In genomic region chr7:9036080-9036479, GRCh38 we compare ENCODE assay signal across 32 cellular contexts.
"Had no signal": no experiment of that assay in that cellular context is flagged by ENCODE, and none has a peak within 500 bp of the region (broad histone marks: within the 10 kb centered on the region; RNA-seq: fewer than 3 reads in every experiment).

No MANE protein-coding gene starts in this region.

- H3K36me3 Mint-ChIP-seq: activated CD4-positive, alpha-beta memory T cell treated with anti-CD3 and anti-CD28 coated beads for 36 hours; activated naive CD4-positive, alpha-beta T cell treated with anti-CD3 and anti-CD28 coated beads, Interleukin-2, amount 50 U/mL, for 72 hours; activated naive CD8-positive, alpha-beta T cell treated with anti-CD3 and anti-CD28 coated beads for 36 hours had no signal

- H3K4me1 Mint-ChIP-seq: activated B cell treated with CpG ODN at 0.5 μM for 24 hours; activated CD4-positive, alpha-beta T cell treated with anti-CD3 and anti-CD28 coated beads, Interleukin-2, amount 10 ng/mL, durations not matched to agents 24 days and 14 days; activated naive CD8-positive, alpha-beta T cell treated with anti-CD3 and anti-CD28 coated beads for 36 hours; activated T-helper 17 cell treated with anti-CD3 and anti-CD28 coated beads, Interleukin-2, amount 50 U/mL, for 72 hours had no signal

- H3K4me3 ChIP-seq: adrenal gland, body of pancreas, breast epithelium had no signal

- DNase-seq: activated B cell treated with CpG ODN at 0.5 μM for 24 hours; activated CD4-positive, alpha-beta memory T cell treated with anti-CD3 and anti-CD28 coated beads for 36 hours; activated CD4-positive, alpha-beta T cell treated with anti-CD3 and anti-CD28 coated beads for 4 hours; activated CD4-positive, alpha-beta T cell treated with anti-CD3 and anti-CD28 coated beads, Interleukin-2, amount 10 ng/mL, durations not matched to agents 24 days and 14 days; activated CD4-positive, alpha-beta T cell treated with anti-CD3 and anti-CD28 coated beads, Interleukin-2, amount 50 U/mL, for 1 hour; activated CD4-positive, alpha-beta T cell treated with anti-CD3 and anti-CD28 coated beads, Interleukin-2, amount 50 U/mL, for 4 hours; activated CD4-positive, CD25-positive, alpha-beta regulatory T cell treated with anti-CD3 and anti-CD28 coated beads, Interleukin-2, amount 50 U/mL, for 72 hours; activated CD8-positive, alpha-beta memory T cell treated with anti-CD3 and anti-CD28 coated beads, Interleukin-2, amount 50 U/mL, for 4 hours; activated CD8-positive, alpha-beta T cell treated with anti-CD3 and anti-CD28 coated beads for 36 hours; activated effector memory CD4-positive, alpha-beta T cell treated with anti-CD3 and anti-CD28 coated beads, Interleukin-2, amount 50 U/mL, for 16 hours; activated gamma-delta T cell treated with Interleukin-2 at 50 U/mL for 16 hours; activated naive CD4-positive, alpha-beta T cell; activated naive CD4-positive, alpha-beta T cell treated with anti-CD3 and anti-CD28 coated beads for 36 hours; activated naive CD4-positive, alpha-beta T cell treated with anti-CD3 and anti-CD28 coated beads, Interleukin-2, amount 50 U/mL, for 16 hours; activated naive CD8-positive, alpha-beta T cell treated with anti-CD3 and anti-CD28 coated beads for 36 hours; activated T-cell treated with anti-CD3 and anti-CD28 coated beads for 4 hours; activated T-cell treated with anti-CD3 and anti-CD28 coated beads, Interleukin-2, amount 50 U/mL, for 1 hour; activated T-cell treated with anti-CD3 and anti-CD28 coated beads, Interleukin-2, amount 50 U/mL, for 4 hours; activated T-cell treated with anti-CD3 and anti-CD28 coated beads, Interleukin-2, amount 50 U/mL, for 72 hours; adrenal gland; amniotic stem cell; aorta; body of pancreas; brain microvascular endothelial cell; central memory CD4-positive, alpha-beta T cell; T-helper 2 cell; T-helper 9 cell had no signal

- H3K27ac Mint-ChIP-seq: activated B cell treated with CpG ODN at 0.5 μM for 24 hours; activated CD4-positive, alpha-beta memory T cell treated with anti-CD3 and anti-CD28 coated beads for 36 hours; activated CD4-positive, alpha-beta T cell treated with anti-CD3 and anti-CD28 coated beads, Interleukin-2, amount 10 ng/mL, durations not matched to agents 24 days and 14 days; activated CD8-positive, alpha-beta T cell treated with anti-CD3 and anti-CD28 coated beads for 36 hours; activated naive CD4-positive, alpha-beta T cell treated with anti-CD3 and anti-CD28 coated beads for 36 hours; activated naive CD4-positive, alpha-beta T cell treated with anti-CD3 and anti-CD28 coated beads, Interleukin-2, amount 50 U/mL, for 72 hours; activated naive CD8-positive, alpha-beta T cell treated with anti-CD3 and anti-CD28 coated beads for 36 hours; activated T-cell treated with anti-CD3 and anti-CD28 coated beads, Interleukin-2, amount 50 U/mL, for 72 hours; activated T-helper 1 cell treated with anti-CD3 and anti-CD28 coated beads, Interleukin-12 subunit alpha, Interleukin-12 subunit beta, Interleukin-2, Interleukin-4 antibody, amounts not matched to agents 30 ng/mL and 10 ng/mL and 1 ng/mL, durations not matched to agents 14 hours and 24 hours and 36 hours; activated T-helper 17 cell treated with anti-CD3 and anti-CD28 coated beads, Interleukin-2, amount 50 U/mL, for 72 hours; T-helper 2 cell treated with Interferon-gamma antibody and Interleukin-4, amounts not matched to agents 5 μg/mL and 100 μg/mL, for 36 hours had no signal

- H3K27me3 ChIP-seq: adrenal gland, body of pancreas, brain microvascular endothelial cell, breast epithelium had no signal

- H3K9me3 ChIP-seq: adrenal gland, body of pancreas, breast epithelium had no signal

- H3K36me3 ChIP-seq: adrenal gland, brain microvascular endothelial cell, breast epithelium had no signal

- H3K4me1 ChIP-seq: adrenal gland, body of pancreas, breast epithelium had no signal

- H3K4me3 Mint-ChIP-seq: activated B cell treated with CpG ODN at 0.5 μM for 24 hours; activated CD4-positive, alpha-beta memory T cell treated with anti-CD3 and anti-CD28 coated beads for 36 hours; activated CD4-positive, alpha-beta T cell treated with anti-CD3 and anti-CD28 coated beads, Interleukin-2, amount 10 ng/mL, durations not matched to agents 24 days and 14 days; activated CD8-positive, alpha-beta T cell treated with anti-CD3 and anti-CD28 coated beads for 36 hours; activated naive CD4-positive, alpha-beta T cell treated with anti-CD3 and anti-CD28 coated beads for 36 hours; activated naive CD8-positive, alpha-beta T cell treated with anti-CD3 and anti-CD28 coated beads for 36 hours; activated T-cell treated with anti-CD3 and anti-CD28 coated beads, Interleukin-2, amount 50 U/mL, for 4 hours; activated T-cell treated with anti-CD3 and anti-CD28 coated beads, Interleukin-2, amount 50 U/mL, for 72 hours; activated T-helper 1 cell treated with anti-CD3 and anti-CD28 coated beads, Interleukin-12 subunit alpha, Interleukin-12 subunit beta, Interleukin-2, Interleukin-4 antibody, amounts not matched to agents 30 ng/mL and 10 ng/mL and 1 ng/mL, durations not matched to agents 14 hours and 24 hours and 36 hours; activated T-helper 17 cell treated with anti-CD3 and anti-CD28 coated beads, Interleukin-2, amount 50 U/mL, for 72 hours; T-helper 2 cell treated with Interferon-gamma antibody and Interleukin-4, amounts not matched to agents 5 μg/mL and 100 μg/mL, for 36 hours had no signal

- H3K27me3 Mint-ChIP-seq: activated B cell treated with CpG ODN at 0.5 μM for 24 hours; activated CD4-positive, alpha-beta memory T cell treated with anti-CD3 and anti-CD28 coated beads for 36 hours; activated CD4-positive, alpha-beta T cell treated with anti-CD3 and anti-CD28 coated beads, Interleukin-2, amount 10 ng/mL, durations not matched to agents 24 days and 14 days; activated CD8-positive, alpha-beta T cell treated with anti-CD3 and anti-CD28 coated beads for 36 hours; activated naive CD8-positive, alpha-beta T cell treated with anti-CD3 and anti-CD28 coated beads for 36 hours; activated T-helper 17 cell treated with anti-CD3 and anti-CD28 coated beads, Interleukin-2, amount 50 U/mL, for 72 hours had no signal

- H3K9me3 Mint-ChIP-seq: activated B cell treated with CpG ODN at 0.5 μM for 24 hours; activated CD4-positive, alpha-beta T cell treated with anti-CD3 and anti-CD28 coated beads, Interleukin-2, amount 10 ng/mL, durations not matched to agents 24 days and 14 days; activated naive CD4-positive, alpha-beta T cell treated with anti-CD3 and anti-CD28 coated beads for 36 hours; activated naive CD8-positive, alpha-beta T cell treated with anti-CD3 and anti-CD28 coated beads for 36 hours; activated T-cell treated with anti-CD3 and anti-CD28 coated beads, Interleukin-2, amount 50 U/mL, for 4 hours; activated T-cell treated with anti-CD3 and anti-CD28 coated beads, Interleukin-2, amount 50 U/mL, for 72 hours; activated T-helper 1 cell treated with anti-CD3 and anti-CD28 coated beads, Interleukin-12 subunit alpha, Interleukin-12 subunit beta, Interleukin-2, Interleukin-4 antibody, amounts not matched to agents 30 ng/mL and 10 ng/mL and 1 ng/mL, durations not matched to agents 14 hours and 24 hours and 36 hours; activated T-helper 17 cell treated with anti-CD3 and anti-CD28 coated beads, Interleukin-2, amount 50 U/mL, for 72 hours had no signal
